In the genomic region with DNA sequence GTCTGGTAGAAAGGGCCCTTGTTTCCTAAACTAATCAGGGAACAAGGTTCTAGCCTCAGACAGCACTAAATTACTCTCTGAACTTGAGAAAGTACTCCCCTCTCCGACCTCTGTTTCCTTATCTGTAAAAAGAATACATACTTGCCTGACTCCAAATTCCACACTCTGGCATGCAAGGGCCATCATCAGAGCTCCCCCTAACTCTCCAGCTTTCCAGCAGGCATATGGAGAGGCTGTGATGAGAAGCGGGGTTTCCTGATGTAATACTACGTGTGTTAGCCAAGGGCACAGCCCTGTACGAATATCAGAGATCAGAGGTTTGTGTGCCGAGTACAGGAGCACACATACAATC, we compare ENCODE assay signal across 1 cellular context.
TF ChIP-seq lines count a peak whose summit lies in the region.

No MANE protein-coding gene starts in this region.

TF ChIP-seq in HepG2, 621 proteins besides CTCF, POLR2A, EP300 and RAD21 (continues in another document):
- TF ChIP-seq ZNF776 (CRISPR knock-in tag; IDR thresholded peaks at IDR 0.05) (no peak), NCOA1 (CRISPR knock-in tag; IDR thresholded peaks at IDR 0.05) (no peak), HNF4A (CRISPR knock-in tag; IDR thresholded peaks at IDR 0.05) (peak; percentile 28; the same call in 1 of the 2 replicates), ZNF747 (CRISPR knock-in tag; IDR thresholded peaks at IDR 0.05; ENCODE audit: borderline replicate concordance) (no peak), NFE2L2 (IDR thresholded peaks at IDR 0.05; ENCODE audit: low read length) (no peak), ZNF670 (CRISPR knock-in tag; IDR thresholded peaks at IDR 0.05; ENCODE audit: borderline replicate concordance) (0 out of 2 replicates have a peak, but pooled peaks have one; percentile 28), ZBTB38 (CRISPR knock-in tag; IDR thresholded peaks at IDR 0.05) (peak; percentile 60; the same call in 1 of the 2 replicates), ZNF251 (CRISPR knock-in tag; IDR thresholded peaks at IDR 0.05) (no peak), ZNF569 (CRISPR knock-in tag; IDR thresholded peaks at IDR 0.05; ENCODE audit: borderline replicate concordance) (no peak), NR2C2 (CRISPR knock-in tag; IDR thresholded peaks at IDR 0.05; ENCODE audit: borderline replicate concordance) (0 out of 2 replicates have a peak, but pooled peaks have one; percentile 25), ZMYM3 (CRISPR knock-in tag; IDR thresholded peaks at IDR 0.05) (0 out of 2 replicates have a peak, but pooled peaks have one; percentile 23), ZNF572 (CRISPR knock-in tag; IDR thresholded peaks at IDR 0.05) (no peak), NR2F6 (IDR thresholded peaks at IDR 0.05) (no peak), NR2F6 (CRISPR knock-in tag; IDR thresholded peaks at IDR 0.05) (no peak), ZNF484 (CRISPR knock-in tag; IDR thresholded peaks at IDR 0.05; ENCODE audit: borderline replicate concordance, low read depth) (no peak), ZSCAN20 (CRISPR knock-in tag; IDR thresholded peaks at IDR 0.05; ENCODE audit: borderline replicate concordance) (no peak), MED13 (CRISPR knock-in tag; IDR thresholded peaks at IDR 0.05) (0 out of 2 replicates have a peak, but pooled peaks have one; percentile 30), MED1 (CRISPR knock-in tag; IDR thresholded peaks at IDR 0.05) (peak; percentile 33; the same call in 1 of the 2 replicates), CEBPG (CRISPR knock-in tag; IDR thresholded peaks at IDR 0.05) (0 out of 2 replicates have a peak, but pooled peaks have one; percentile 12), RFX1 (IDR thresholded peaks at IDR 0.05) (no peak), ERF (CRISPR knock-in tag; IDR thresholded peaks at IDR 0.05) (no peak), KLF15 (CRISPR knock-in tag; IDR thresholded peaks at IDR 0.05; ENCODE audit: borderline replicate concordance) (no peak), ZNF724P (CRISPR knock-in tag; IDR thresholded peaks at IDR 0.05; ENCODE audit: borderline replicate concordance) (no peak), AKAP8 (CRISPR knock-in tag; IDR thresholded peaks at IDR 0.05) (no peak), SOX6 (IDR thresholded peaks at IDR 0.05) (no peak), SOX6 (CRISPR knock-in tag; IDR thresholded peaks at IDR 0.05) (peak; percentile 48), ZKSCAN8 (CRISPR knock-in tag; IDR thresholded peaks at IDR 0.05; ENCODE audit: borderline replicate concordance) (peak; percentile 43; the same call in 1 of the 2 replicates), ZNF354B (CRISPR knock-in tag; IDR thresholded peaks at IDR 0.05) (no peak), RBM39 (IDR thresholded peaks at IDR 0.05; ENCODE audit: low read depth, low read length, poor library complexity, severe bottlenecking) (no peak), ESRRA (CRISPR knock-in tag; IDR thresholded peaks at IDR 0.05; ENCODE audit: low read depth) (no peak), PPARG (CRISPR knock-in tag; conservative IDR thresholded peaks at IDR 0.05) (0 out of 2 replicates have a peak, but pooled peaks have one; percentile 22), SALL1 (CRISPR knock-in tag; IDR thresholded peaks at IDR 0.05) (peak; percentile 54; the same call in 1 of the 2 replicates), ZBTB3 (CRISPR knock-in tag; IDR thresholded peaks at IDR 0.05; ENCODE audit: borderline replicate concordance, low read depth) (no peak), ZNF775 (CRISPR knock-in tag; IDR thresholded peaks at IDR 0.05; ENCODE audit: borderline replicate concordance) (no peak), ZNF652 (CRISPR knock-in tag; IDR thresholded peaks at IDR 0.05; ENCODE audit: borderline replicate concordance, low read depth) (no peak), POLR2AphosphoS5 (IDR thresholded peaks at IDR 0.05; ENCODE audit: low read depth, low read length) (0 out of 2 replicates have a peak, but pooled peaks have one; percentile 5), ZNF430 (CRISPR knock-in tag; IDR thresholded peaks at IDR 0.05) (no peak), ARHGAP35 (CRISPR knock-in tag; IDR thresholded peaks at IDR 0.05; ENCODE audit: borderline replicate concordance) (0 out of 2 replicates have a peak, but pooled peaks have one; percentile 21), ZNF235 (CRISPR knock-in tag; IDR thresholded peaks at IDR 0.05; ENCODE audit: borderline replicate concordance) (no peak), PCBP1 (IDR thresholded peaks at IDR 0.05; ENCODE audit: borderline replicate concordance, low read depth, low read length) (no peak), ZFX (CRISPR knock-in tag; IDR thresholded peaks at IDR 0.05; ENCODE audit: low read depth) (0 out of 2 replicates have a peak, but pooled peaks have one; percentile 6), ARNTL (CRISPR knock-in tag; IDR thresholded peaks at IDR 0.05) (no peak)
- TF ChIP-seq, protein P1, sequence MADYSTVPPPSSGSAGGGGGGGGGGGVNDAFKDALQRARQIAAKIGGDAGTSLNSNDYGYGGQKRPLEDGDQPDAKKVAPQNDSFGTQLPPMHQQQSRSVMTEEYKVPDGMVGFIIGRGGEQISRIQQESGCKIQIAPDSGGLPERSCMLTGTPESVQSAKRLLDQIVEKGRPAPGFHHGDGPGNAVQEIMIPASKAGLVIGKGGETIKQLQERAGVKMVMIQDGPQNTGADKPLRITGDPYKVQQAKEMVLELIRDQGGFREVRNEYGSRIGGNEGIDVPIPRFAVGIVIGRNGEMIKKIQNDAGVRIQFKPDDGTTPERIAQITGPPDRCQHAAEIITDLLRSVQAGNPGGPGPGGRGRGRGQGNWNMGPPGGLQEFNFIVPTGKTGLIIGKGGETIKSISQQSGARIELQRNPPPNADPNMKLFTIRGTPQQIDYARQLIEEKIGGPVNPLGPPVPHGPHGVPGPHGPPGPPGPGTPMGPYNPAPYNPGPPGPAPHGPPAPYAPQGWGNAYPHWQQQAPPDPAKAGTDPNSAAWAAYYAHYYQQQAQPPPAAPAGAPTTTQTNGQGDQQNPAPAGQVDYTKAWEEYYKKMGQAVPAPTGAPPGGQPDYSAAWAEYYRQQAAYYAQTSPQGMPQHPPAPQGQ (CRISPR knock-in tag; IDR thresholded peaks at IDR 0.05; ENCODE audit: borderline replicate concordance), result no peak
- TF ChIP-seq, protein P2, sequence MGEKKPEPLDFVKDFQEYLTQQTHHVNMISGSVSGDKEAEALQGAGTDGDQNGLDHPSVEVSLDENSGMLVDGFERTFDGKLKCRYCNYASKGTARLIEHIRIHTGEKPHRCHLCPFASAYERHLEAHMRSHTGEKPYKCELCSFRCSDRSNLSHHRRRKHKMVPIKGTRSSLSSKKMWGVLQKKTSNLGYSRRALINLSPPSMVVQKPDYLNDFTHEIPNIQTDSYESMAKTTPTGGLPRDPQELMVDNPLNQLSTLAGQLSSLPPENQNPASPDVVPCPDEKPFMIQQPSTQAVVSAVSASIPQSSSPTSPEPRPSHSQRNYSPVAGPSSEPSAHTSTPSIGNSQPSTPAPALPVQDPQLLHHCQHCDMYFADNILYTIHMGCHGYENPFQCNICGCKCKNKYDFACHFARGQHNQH (CRISPR knock-in tag; IDR thresholded peaks at IDR 0.05), result 0 out of 2 replicates have a peak, but pooled peaks have one; percentile 32
- TF ChIP-seq, protein P3, sequence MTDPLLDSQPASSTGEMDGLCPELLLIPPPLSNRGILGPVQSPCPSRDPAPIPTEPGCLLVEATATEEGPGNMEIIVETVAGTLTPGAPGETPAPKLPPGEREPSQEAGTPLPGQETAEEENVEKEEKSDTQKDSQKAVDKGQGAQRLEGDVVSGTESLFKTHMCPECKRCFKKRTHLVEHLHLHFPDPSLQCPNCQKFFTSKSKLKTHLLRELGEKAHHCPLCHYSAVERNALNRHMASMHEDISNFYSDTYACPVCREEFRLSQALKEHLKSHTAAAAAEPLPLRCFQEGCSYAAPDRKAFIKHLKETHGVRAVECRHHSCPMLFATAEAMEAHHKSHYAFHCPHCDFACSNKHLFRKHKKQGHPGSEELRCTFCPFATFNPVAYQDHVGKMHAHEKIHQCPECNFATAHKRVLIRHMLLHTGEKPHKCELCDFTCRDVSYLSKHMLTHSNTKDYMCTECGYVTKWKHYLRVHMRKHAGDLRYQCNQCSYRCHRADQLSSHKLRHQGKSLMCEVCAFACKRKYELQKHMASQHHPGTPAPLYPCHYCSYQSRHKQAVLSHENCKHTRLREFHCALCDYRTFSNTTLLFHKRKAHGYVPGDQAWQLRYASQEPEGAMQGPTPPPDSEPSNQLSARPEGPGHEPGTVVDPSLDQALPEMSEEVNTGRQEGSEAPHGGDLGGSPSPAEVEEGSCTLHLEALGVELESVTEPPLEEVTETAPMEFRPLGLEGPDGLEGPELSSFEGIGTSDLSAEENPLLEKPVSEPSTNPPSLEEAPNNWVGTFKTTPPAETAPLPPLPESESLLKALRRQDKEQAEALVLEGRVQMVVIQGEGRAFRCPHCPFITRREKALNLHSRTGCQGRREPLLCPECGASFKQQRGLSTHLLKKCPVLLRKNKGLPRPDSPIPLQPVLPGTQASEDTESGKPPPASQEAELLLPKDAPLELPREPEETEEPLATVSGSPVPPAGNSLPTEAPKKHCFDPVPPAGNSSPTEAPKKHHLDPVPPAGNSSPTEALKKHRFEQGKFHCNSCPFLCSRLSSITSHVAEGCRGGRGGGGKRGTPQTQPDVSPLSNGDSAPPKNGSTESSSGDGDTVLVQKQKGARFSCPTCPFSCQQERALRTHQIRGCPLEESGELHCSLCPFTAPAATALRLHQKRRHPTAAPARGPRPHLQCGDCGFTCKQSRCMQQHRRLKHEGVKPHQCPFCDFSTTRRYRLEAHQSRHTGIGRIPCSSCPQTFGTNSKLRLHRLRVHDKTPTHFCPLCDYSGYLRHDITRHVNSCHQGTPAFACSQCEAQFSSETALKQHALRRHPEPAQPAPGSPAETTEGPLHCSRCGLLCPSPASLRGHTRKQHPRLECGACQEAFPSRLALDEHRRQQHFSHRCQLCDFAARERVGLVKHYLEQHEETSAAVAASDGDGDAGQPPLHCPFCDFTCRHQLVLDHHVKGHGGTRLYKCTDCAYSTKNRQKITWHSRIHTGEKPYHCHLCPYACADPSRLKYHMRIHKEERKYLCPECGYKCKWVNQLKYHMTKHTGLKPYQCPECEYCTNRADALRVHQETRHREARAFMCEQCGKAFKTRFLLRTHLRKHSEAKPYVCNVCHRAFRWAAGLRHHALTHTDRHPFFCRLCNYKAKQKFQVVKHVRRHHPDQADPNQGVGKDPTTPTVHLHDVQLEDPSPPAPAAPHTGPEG (CRISPR knock-in tag; IDR thresholded peaks at IDR 0.05), result no peak
- TF ChIP-seq, protein P4, sequence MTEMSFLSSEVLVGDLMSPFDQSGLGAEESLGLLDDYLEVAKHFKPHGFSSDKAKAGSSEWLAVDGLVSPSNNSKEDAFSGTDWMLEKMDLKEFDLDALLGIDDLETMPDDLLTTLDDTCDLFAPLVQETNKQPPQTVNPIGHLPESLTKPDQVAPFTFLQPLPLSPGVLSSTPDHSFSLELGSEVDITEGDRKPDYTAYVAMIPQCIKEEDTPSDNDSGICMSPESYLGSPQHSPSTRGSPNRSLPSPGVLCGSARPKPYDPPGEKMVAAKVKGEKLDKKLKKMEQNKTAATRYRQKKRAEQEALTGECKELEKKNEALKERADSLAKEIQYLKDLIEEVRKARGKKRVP (CRISPR knock-in tag; IDR thresholded peaks at IDR 0.05), result peak in 1 of 2 experiments; percentile 56; a peak in 1 of 4 replicates
- TF ChIP-seq, protein P5, sequence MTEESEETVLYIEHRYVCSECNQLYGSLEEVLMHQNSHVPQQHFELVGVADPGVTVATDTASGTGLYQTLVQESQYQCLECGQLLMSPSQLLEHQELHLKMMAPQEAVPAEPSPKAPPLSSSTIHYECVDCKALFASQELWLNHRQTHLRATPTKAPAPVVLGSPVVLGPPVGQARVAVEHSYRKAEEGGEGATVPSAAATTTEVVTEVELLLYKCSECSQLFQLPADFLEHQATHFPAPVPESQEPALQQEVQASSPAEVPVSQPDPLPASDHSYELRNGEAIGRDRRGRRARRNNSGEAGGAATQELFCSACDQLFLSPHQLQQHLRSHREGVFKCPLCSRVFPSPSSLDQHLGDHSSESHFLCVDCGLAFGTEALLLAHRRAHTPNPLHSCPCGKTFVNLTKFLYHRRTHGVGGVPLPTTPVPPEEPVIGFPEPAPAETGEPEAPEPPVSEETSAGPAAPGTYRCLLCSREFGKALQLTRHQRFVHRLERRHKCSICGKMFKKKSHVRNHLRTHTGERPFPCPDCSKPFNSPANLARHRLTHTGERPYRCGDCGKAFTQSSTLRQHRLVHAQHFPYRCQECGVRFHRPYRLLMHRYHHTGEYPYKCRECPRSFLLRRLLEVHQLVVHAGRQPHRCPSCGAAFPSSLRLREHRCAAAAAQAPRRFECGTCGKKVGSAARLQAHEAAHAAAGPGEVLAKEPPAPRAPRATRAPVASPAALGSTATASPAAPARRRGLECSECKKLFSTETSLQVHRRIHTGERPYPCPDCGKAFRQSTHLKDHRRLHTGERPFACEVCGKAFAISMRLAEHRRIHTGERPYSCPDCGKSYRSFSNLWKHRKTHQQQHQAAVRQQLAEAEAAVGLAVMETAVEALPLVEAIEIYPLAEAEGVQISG (CRISPR knock-in tag; IDR thresholded peaks at IDR 0.05), result peak; percentile 33; the same call in 1 of the 2 replicates
- TF ChIP-seq, protein P6, sequence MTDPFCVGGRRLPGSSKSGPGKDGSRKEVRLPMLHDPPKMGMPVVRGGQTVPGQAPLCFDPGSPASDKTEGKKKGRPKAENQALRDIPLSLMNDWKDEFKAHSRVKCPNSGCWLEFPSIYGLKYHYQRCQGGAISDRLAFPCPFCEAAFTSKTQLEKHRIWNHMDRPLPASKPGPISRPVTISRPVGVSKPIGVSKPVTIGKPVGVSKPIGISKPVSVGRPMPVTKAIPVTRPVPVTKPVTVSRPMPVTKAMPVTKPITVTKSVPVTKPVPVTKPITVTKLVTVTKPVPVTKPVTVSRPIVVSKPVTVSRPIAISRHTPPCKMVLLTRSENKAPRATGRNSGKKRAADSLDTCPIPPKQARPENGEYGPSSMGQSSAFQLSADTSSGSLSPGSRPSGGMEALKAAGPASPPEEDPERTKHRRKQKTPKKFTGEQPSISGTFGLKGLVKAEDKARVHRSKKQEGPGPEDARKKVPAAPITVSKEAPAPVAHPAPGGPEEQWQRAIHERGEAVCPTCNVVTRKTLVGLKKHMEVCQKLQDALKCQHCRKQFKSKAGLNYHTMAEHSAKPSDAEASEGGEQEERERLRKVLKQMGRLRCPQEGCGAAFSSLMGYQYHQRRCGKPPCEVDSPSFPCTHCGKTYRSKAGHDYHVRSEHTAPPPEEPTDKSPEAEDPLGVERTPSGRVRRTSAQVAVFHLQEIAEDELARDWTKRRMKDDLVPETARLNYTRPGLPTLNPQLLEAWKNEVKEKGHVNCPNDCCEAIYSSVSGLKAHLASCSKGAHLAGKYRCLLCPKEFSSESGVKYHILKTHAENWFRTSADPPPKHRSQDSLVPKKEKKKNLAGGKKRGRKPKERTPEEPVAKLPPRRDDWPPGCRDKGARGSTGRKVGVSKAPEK (CRISPR knock-in tag; IDR thresholded peaks at IDR 0.05; ENCODE audit: borderline replicate concordance), result no peak
- TF ChIP-seq, protein P7, sequence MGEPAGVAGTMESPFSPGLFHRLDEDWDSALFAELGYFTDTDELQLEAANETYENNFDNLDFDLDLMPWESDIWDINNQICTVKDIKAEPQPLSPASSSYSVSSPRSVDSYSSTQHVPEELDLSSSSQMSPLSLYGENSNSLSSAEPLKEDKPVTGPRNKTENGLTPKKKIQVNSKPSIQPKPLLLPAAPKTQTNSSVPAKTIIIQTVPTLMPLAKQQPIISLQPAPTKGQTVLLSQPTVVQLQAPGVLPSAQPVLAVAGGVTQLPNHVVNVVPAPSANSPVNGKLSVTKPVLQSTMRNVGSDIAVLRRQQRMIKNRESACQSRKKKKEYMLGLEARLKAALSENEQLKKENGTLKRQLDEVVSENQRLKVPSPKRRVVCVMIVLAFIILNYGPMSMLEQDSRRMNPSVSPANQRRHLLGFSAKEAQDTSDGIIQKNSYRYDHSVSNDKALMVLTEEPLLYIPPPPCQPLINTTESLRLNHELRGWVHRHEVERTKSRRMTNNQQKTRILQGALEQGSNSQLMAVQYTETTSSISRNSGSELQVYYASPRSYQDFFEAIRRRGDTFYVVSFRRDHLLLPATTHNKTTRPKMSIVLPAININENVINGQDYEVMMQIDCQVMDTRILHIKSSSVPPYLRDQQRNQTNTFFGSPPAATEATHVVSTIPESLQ (CRISPR knock-in tag; conservative IDR thresholded peaks at IDR 0.05), result no peak
